8 cellular contexts compared by ENCODE assay signal in the genomic region with DNA sequence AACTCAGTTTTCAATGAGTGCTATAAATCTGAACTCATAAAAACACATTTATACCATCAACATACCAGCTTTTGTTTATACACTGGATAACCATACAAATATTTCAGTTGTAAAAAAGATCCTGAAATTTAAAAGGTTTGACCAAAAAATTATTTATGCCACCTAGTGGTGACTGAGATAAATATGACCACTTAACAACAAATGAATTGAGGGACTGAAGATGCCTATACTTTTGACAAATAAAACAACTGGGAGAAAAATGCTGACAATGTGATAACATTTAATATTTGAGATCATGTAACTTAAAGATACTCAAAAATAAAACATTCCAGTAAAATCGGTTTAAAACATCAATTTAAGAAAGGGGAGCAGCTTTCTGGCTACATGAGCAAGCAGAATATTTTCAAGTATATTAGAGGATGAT. TPM values are rescaled to one million over a fixed set of nuclear protein-coding genes. Genes with fewer than 3 reads are reported as not detected.
DNase-seq lines count a peak whose midpoint lies in the region; ATAC-seq, FAIRE-seq and TF ChIP-seq lines count a peak whose summit lies in the region.

No MANE protein-coding gene starts in this region.

- peaks cover 8% of the 10 kb centered on the region for H3K4me1 Mint-ChIP-seq in Calu3 (ENCODE audit: low read depth, unreplicated experiment)

- H3K4me1 ChIP-seq in IMR-90 (ENCODE audit: control insufficient read depth, insufficient read depth, low read length) (no peaks in the 10 kb centered on the region), adipocyte (ENCODE audit: control insufficient read depth, insufficient read depth, low read length) (no peaks in the 10 kb centered on the region)

- ATAC-seq in IMR-90 (ENCODE audit: low read depth) = no peak
- ATAC-seq in left colon = no peak
- ATAC-seq in left lobe of liver = no peak

- in situ Hi-C loops in IMR-90 (cut with MboI; ENCODE audit: low sequenced_read_pairs) = no loop called here

- H3K18ac ChIP-seq in IMR-90 (ENCODE audit: low read depth, low read length) = no peak overlapping the region

- H3K4me2 ChIP-seq in IMR-90 (ENCODE audit: low read depth, low read length) = no peak overlapping the region

- H2AK5ac ChIP-seq in IMR-90 (ENCODE audit: low read depth, low read length) = no peak overlapping the region

- H2BK15ac ChIP-seq in IMR-90 (ENCODE audit: low read depth, low read length) = no peak overlapping the region

- no peaks in the 10 kb centered on the region for H3K27me3 ChIP-seq in IMR-90 (ENCODE audit: control insufficient read depth, insufficient read depth, low read length)
- H3K27me3 ChIP-seq in adipocyte (replicated peaks; ENCODE audit: control insufficient read depth, insufficient read depth, low read length) = no peaks in the 10 kb centered on the region

- H3K9me1 ChIP-seq in IMR-90 (ENCODE audit: insufficient read depth, low read length) = no peaks in the 10 kb centered on the region

- no peak overlapping the region for H3K56ac ChIP-seq in IMR-90 (ENCODE audit: extremely low read depth, insufficient read depth, low read length)

- TF ChIP-seq POLR2A in IMR-90 (IDR thresholded peaks at IDR 0.05; ENCODE audit: low read depth, low read length) = no peak

- no peak for DNase-seq in Calu3
- peak; percentile 49 for DNase-seq in IMR-90
- peak; percentile 80 for DNase-seq in adipocyte (ENCODE audit: low read depth)
- DNase-seq in UCSD-AML1 (lab: John Stamatoyannopoulos, UW; ENCODE audit: unreplicated experiment) = no peak
- DNase-seq in left colon = no peak
- no peak for DNase-seq in left lobe of liver (ENCODE audit: low spot score)
- no peak for DNase-seq in KG1 (lab: John Stamatoyannopoulos, UW)

- no peak overlapping the region for H3K23ac ChIP-seq in IMR-90 (ENCODE audit: low read depth, low read length)

- no peaks in the 10 kb centered on the region for H3K36me3 Mint-ChIP-seq in Calu3 (ENCODE audit: insufficient read depth, unreplicated experiment)

- peak; percentile 81 for FAIRE-seq in islet of Langerhans (lab: Jason Lieb, UNC)

- POLR2A ChIA-PET in IMR-90 (lab: Charles Lee; ENCODE audit: unreplicated experiment) = no interaction called here

- no peak overlapping the region for H3K4me3 ChIP-seq in IMR-90 (ENCODE audit: insufficient read depth, low read depth, low read length)
- no peak overlapping the region for H3K4me3 ChIP-seq in adipocyte (ENCODE audit: low read length)

- H3K27ac ChIP-seq in IMR-90 (ENCODE audit: insufficient read depth, low read length) = no peak overlapping the region

- no peaks in the 10 kb centered on the region for H3K9me3 ChIP-seq in IMR-90 (ENCODE audit: control insufficient read depth, insufficient read depth, low read length)
- no peaks in the 10 kb centered on the region for H3K9me3 ChIP-seq in adipocyte (ENCODE audit: control insufficient read depth, low read length)

- no peaks in the 10 kb centered on the region for H4K20me1 ChIP-seq in IMR-90 (ENCODE audit: insufficient read depth, low read length)

- CTCF ChIA-PET in Calu3 (lab: Charles Lee) = interaction anchor here (1.0 kb wide), 1 partner anchor 238 kb away, joined by 4 read pairs; a partner anchor contains a TSS
- CTCF ChIA-PET in IMR-90 (lab: Yijun Ruan, JAX) = interaction anchor here (0.7 to 1.4 kb wide), 3 partner anchors 14 to 239 kb away, joined by 3 to 4 read pairs (median 3); no protein-coding TSS in a partner anchor

- no TSS peak for BruUV-seq in Calu3 (replicated peaks; lab: Mats Ljungman, UMichigan)
- BruUV-seq in IMR-90 (replicated peaks; lab: Mats Ljungman, UMichigan) = no TSS peak

- H2AFZ ChIP-seq in IMR-90 (replicated peaks; ENCODE audit: low read length, poor library complexity) = no peak overlapping the region

- TF ChIP-seq CTCF in Calu3 (IDR thresholded peaks at IDR 0.05; ENCODE audit: unreplicated experiment) (peak; percentile 11), IMR-90 (conservative IDR thresholded peaks at IDR 0.05; ENCODE audit: low read depth, low read length) (peak; percentile 52)

- intact Hi-C loops in Calu3 (cut with micrococcal nuclease; ENCODE audit: unreplicated experiment) (loop anchor here (1.0 to 5.0 kb wide), 2 partner anchors 204 to 394 kb away; no protein-coding TSS in a partner anchor), IMR-90 (cut with micrococcal nuclease) (no loop called here), left colon (cut with DNase I, micrococcal nuclease) (no loop called here)

- H2BK120ac ChIP-seq in IMR-90 (ENCODE audit: low read depth, low read length) = no peak overlapping the region

- no peak overlapping the region for H3K4ac ChIP-seq in IMR-90 (ENCODE audit: low read depth, low read length)

- H3K9ac ChIP-seq in IMR-90 (ENCODE audit: low read depth, low read length) (no peak overlapping the region), adipocyte (ENCODE audit: low read length) (no peak overlapping the region)

- dilution Hi-C loops in IMR-90 (cut with HindIII; ENCODE audit: low sequenced_read_pairs, unreplicated experiment) = no loop called here

- no peak overlapping the region for H2BK5ac ChIP-seq in IMR-90 (ENCODE audit: low read depth, low read length, poor library complexity, severe bottlenecking)

- no peaks in the 10 kb centered on the region for H3K79me1 ChIP-seq in IMR-90 (ENCODE audit: low read depth in 1 of 2, low read length in 2 of 2)

- H3K14ac ChIP-seq in IMR-90 (replicated peaks; ENCODE audit: low read depth, low read length) = no peak overlapping the region

- no peak overlapping the region for H3K4me3 Mint-ChIP-seq in Calu3 (ENCODE audit: low read depth, unreplicated experiment)

- H4K8ac ChIP-seq in IMR-90 (ENCODE audit: low read depth in 2 of 2, low read length in 2 of 2) = no peak overlapping the region

- WGBS in IMR-90 (ENCODE audit: extremely low coverage in 2 of 2, insufficient read length in 1 of 2), 2 experiments = no CpG with 5 or more reads among the region's 1 CpG

- no peak overlapping the region for H4K91ac ChIP-seq in IMR-90 (ENCODE audit: insufficient read depth, low read depth, low read length)

- no peaks in the 10 kb centered on the region for H3K9me3 Mint-ChIP-seq in Calu3 (ENCODE audit: low read depth, unreplicated experiment)

- no peaks in the 10 kb centered on the region for H3K27me3 Mint-ChIP-seq in Calu3 (ENCODE audit: unreplicated experiment)

- no peak overlapping the region for H4K5ac ChIP-seq in IMR-90 (ENCODE audit: low read depth, low read length)

- no peak overlapping the region for H2AK9ac ChIP-seq in IMR-90 (replicated peaks; ENCODE audit: low read depth, low read length, poor library complexity)

- TF ChIP-seq RAD21 in IMR-90 (IDR thresholded peaks at IDR 0.05; ENCODE audit: low read length) = 0 out of 2 replicates have a peak, but pooled peaks have one; percentile 27

- no peak overlapping the region for H3K27ac Mint-ChIP-seq in Calu3 (ENCODE audit: unreplicated experiment)

- H2BK20ac ChIP-seq in IMR-90 (ENCODE audit: low read depth, low read length) = no peak overlapping the region

- H3K36me3 ChIP-seq in IMR-90 (ENCODE audit: control insufficient read depth, insufficient read depth, low read length) (peaks cover 8% of the 10 kb centered on the region), adipocyte (ENCODE audit: control insufficient read depth, insufficient read depth, low read length, severe bottlenecking) (peaks cover 75% of the 10 kb centered on the region)

TF ChIP-seq in IMR-90, 13 proteins besides CTCF, POLR2A, EP300 and RAD21:
- TF ChIP-seq SMC3 (IDR thresholded peaks at IDR 0.05; ENCODE audit: low read depth, low read length) (peak; percentile 43; the same call in 1 of the 2 replicates), MAFK (IDR thresholded peaks at IDR 0.05; ENCODE audit: low read depth, low read length) (peak; percentile 85)
- TF ChIP-seq, protein P1, sequence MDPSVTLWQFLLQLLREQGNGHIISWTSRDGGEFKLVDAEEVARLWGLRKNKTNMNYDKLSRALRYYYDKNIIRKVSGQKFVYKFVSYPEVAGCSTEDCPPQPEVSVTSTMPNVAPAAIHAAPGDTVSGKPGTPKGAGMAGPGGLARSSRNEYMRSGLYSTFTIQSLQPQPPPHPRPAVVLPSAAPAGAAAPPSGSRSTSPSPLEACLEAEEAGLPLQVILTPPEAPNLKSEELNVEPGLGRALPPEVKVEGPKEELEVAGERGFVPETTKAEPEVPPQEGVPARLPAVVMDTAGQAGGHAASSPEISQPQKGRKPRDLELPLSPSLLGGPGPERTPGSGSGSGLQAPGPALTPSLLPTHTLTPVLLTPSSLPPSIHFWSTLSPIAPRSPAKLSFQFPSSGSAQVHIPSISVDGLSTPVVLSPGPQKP (IDR thresholded peaks at IDR 0.05; ENCODE audit: borderline replicate concordance, low read depth, low read length) = no peak

RNA-seq across cellular contexts. Expression of a gene that starts 30.4 kb away (rescaled TPM):
- 54.6 and 57.9 TPM in 2 replicates for total RNA-seq in Calu3 (2022)
- 30.8 and 70.3 TPM in 2 replicates for total RNA-seq in IMR-90 (2012; rRNA removed)
- 31.7 and 34.2 TPM in 2 replicates for polyA plus RNA-seq in IMR-90 (2012; rRNA removed)
- polyA plus RNA-seq in IMR-90 (2012; cell fraction: cytosol; rRNA removed) = 12.4 and 16.2 TPM in 2 replicates
- polyA plus RNA-seq in IMR-90 (2012; cell fraction: nucleus; rRNA removed; ENCODE audit: low replicate concordance) = 9.7 and 18.0 TPM in 2 replicates
- total RNA-seq in left colon = 10 to 100 TPM; 52.9 to 55.1 TPM
- 19.6 TPM for total RNA-seq in left lobe of liver

RNA-seq across cellular contexts. Expression of a gene that starts 30.5 kb away (rescaled TPM):
- 18.9 and 21.7 TPM in 2 replicates for total RNA-seq in Calu3 (2022)
- 25.6 and 30.0 TPM in 2 replicates for total RNA-seq in IMR-90 (2012; rRNA removed)
- 18.5 and 19.5 TPM in 2 replicates for polyA plus RNA-seq in IMR-90 (2012; rRNA removed)
- polyA plus RNA-seq in IMR-90 (2012; cell fraction: cytosol; rRNA removed) = 2.1 and 4.2 TPM in 2 replicates
- polyA plus RNA-seq in IMR-90 (2012; cell fraction: nucleus; rRNA removed; ENCODE audit: low replicate concordance) = 0.88 and 11.3 TPM in 2 replicates
- 10 to 100 TPM; 32.8 to 35.6 TPM for total RNA-seq in left colon
- total RNA-seq in left lobe of liver = 18.2 TPM

RNA-seq across cellular contexts. Expression of a gene that starts 32.1 kb away (rescaled TPM):
- not detected in 2 replicates for total RNA-seq in Calu3 (2022)
- not detected in 2 replicates for total RNA-seq in IMR-90 (2012; rRNA removed)
- polyA plus RNA-seq in IMR-90 (2012; rRNA removed) = not detected in 2 replicates
- not detected in 2 replicates for polyA plus RNA-seq in IMR-90 (2012; cell fraction: cytosol; rRNA removed)
- polyA plus RNA-seq in IMR-90 (2012; cell fraction: nucleus; rRNA removed; ENCODE audit: low replicate concordance) = not detected in 2 replicates
- 1 to 10 TPM in 1 of 2 donors, under 1 TPM in 1; 0.27 to 1.2 TPM for total RNA-seq in left colon
- total RNA-seq in left lobe of liver = 0.25 TPM

Comparison
In these comparisons a context has a peak if more than half of its experiments do, and no peak if none do; other contexts are left out.
1. DNase-seq: peak in IMR-90 (single experiment) and adipocyte (single experiment); none in Calu3 (single experiment), UCSD-AML1 (single experiment), left colon (0 of 2), left lobe of liver (single experiment) and KG1 (single experiment).